ENCODE assay signal across 18 cellular contexts in the genomic region with DNA sequence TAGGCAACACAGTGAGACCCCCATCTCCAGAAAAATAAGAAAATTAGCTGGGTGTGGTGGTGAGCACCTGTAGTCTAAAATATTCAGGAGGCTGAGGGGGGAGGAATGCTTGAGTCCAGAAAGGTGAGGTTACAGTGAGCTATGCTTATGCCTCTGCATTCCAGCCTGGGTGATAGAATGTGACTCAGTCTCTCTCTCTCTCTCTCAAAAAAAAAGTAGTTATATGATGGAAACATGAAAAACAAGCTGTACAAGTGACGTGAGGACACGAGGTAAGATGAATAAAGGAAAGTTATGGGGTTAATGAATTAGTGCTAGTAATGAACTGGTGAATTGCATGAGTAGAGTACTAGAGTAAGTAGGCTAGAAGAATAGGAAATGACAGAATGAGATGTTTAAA.
"Had no signal": no experiment of that assay in that cellular context is flagged by ENCODE, and none has a peak within 500 bp of the region (broad histone marks: within the 10 kb centered on the region; RNA-seq: fewer than 3 reads in every experiment).

No MANE protein-coding gene starts in this region.

- H3K27ac ChIP-seq: coronary artery, foreskin keratinocyte, prostate gland, thyroid gland had no signal

- H3K36me3 Mint-ChIP-seq: activated naive CD4-positive, alpha-beta T cell treated with anti-CD3 and anti-CD28 coated beads, Interleukin-2, amount 50 U/mL, for 72 hours; stimulated activated naive B cell treated with anti-CD40 and anti-IgM and Interleukin-4, amounts not matched to agents 10 μg/mL and 1 μg/mL and 100 μg/mL, for 72 hours; WTC11 had no signal

- H3K9me3 Mint-ChIP-seq: endodermal cell; T-helper 1 cell treated with Interleukin-12 subunit alpha and Interleukin-12 subunit beta and Interleukin-4 antibody, amounts not matched to agents 30 μg/mL and 1 μg/mL, for 36 hours had no signal

- DNase-seq: activated CD4-positive, alpha-beta T cell treated with anti-CD3 and anti-CD28 coated beads, Interleukin-2, amount 50 U/mL, for 48 hours; activated gamma-delta T cell; amniotic stem cell; cerebellar nuclear complex; endodermal cell; left colon; naive B cell; stimulated activated CD4-positive, alpha-beta T cell treated with anti-CD3 and anti-CD28 coated beads, Interleukin-2, amount 100 ng/mL, for 48 hours; stimulated activated CD8-positive, alpha-beta memory T cell treated with anti-CD3 and anti-CD28 coated beads, Interleukin-4, amount 100 ng/mL, for 48 hours; stimulated activated naive B cell treated with anti-CD40 and anti-IgM and Interleukin-4, amounts not matched to agents 10 μg/mL and 1 μg/mL and 100 μg/mL, for 72 hours; T1000; thyroid gland had no signal

- H3K4me1 ChIP-seq: prostate gland, thyroid gland had no signal

- H3K4me1 Mint-ChIP-seq: endodermal cell, WTC11 had no signal

- ATAC-seq: foreskin keratinocyte; left colon; stimulated activated naive B cell treated with anti-CD40 and anti-IgM and Interleukin-4, amounts not matched to agents 10 μg/mL and 1 μg/mL and 100 μg/mL, for 72 hours; WTC11 had no signal

- H3K36me3 ChIP-seq: prostate gland, thyroid gland had no signal

- H3K4me3 Mint-ChIP-seq: endodermal cell; naive B cell; stimulated activated naive B cell treated with anti-CD40 and anti-IgM and Interleukin-4, amounts not matched to agents 10 μg/mL and 1 μg/mL and 100 μg/mL, for 72 hours; T-helper 1 cell treated with Interleukin-12 subunit alpha and Interleukin-12 subunit beta and Interleukin-4 antibody, amounts not matched to agents 30 μg/mL and 1 μg/mL, for 36 hours; WTC11 had no signal

- H3K27ac Mint-ChIP-seq: activated naive CD4-positive, alpha-beta T cell treated with anti-CD3 and anti-CD28 coated beads, Interleukin-2, amount 50 U/mL, for 72 hours; endodermal cell; naive B cell; stimulated activated naive B cell treated with anti-CD40 and anti-IgM and Interleukin-4, amounts not matched to agents 10 μg/mL and 1 μg/mL and 100 μg/mL, for 72 hours; T-helper 1 cell treated with Interleukin-12 subunit alpha and Interleukin-12 subunit beta and Interleukin-4 antibody, amounts not matched to agents 30 μg/mL and 1 μg/mL, for 36 hours; WTC11 had no signal

- H3K27me3 ChIP-seq: foreskin keratinocyte, thyroid gland had no signal

- H3K9me3 ChIP-seq: prostate gland, thyroid gland had no signal

- H3K4me3 ChIP-seq: coronary artery, prostate gland, thyroid gland had no signal
